Comparison of ENCODE assay signal across 24 cellular contexts in the genomic region with DNA sequence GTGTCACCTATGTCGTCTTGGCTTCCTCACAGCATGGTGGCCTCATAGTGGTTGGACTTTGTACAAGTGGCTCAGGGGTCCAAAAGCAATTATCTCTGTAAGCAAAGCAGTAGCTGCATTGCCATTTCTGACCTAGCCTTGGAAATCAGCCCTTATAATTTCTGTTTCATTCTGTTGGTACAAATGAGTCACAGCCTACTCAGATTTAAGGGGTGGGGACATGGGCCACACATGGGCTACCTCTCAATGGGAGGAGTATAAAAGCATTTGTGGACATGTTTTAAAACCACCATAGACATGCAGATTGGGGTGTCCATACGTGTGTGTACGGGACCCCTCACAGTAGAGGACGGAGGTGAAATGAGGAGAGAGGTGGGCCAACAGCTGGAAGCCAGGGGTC. TPM values are rescaled to one million over a fixed set of nuclear protein-coding genes. Genes with fewer than 3 reads are reported as not detected.
DNase-seq lines count a peak whose midpoint lies in the region; ATAC-seq, FAIRE-seq and TF ChIP-seq lines count a peak whose summit lies in the region.
"Had no signal": no experiment of that assay in that cellular context is flagged by ENCODE, and none has a peak within 500 bp of the region (broad histone marks: within the 10 kb centered on the region; RNA-seq: fewer than 3 reads in every experiment).

No MANE protein-coding gene starts in this region.

- TF ChIP-seq CTCF in IMR-90 (conservative IDR thresholded peaks at IDR 0.05; ENCODE audit: low read depth, low read length) (no peak), mammary epithelial cell (conservative IDR thresholded peaks at IDR 0.05 in 1 of 2, IDR thresholded peaks at IDR 0.05 in 1 of 2; ENCODE audit: extremely low read depth in 1 of 2, insufficient read depth in 1 of 2, low read depth in 1 of 2, low read length in 2 of 2) (no peak), keratinocyte (optimal IDR thresholded peaks at IDR 0.05 in 1 of 3, IDR thresholded peaks at IDR 0.05 in 1 of 3, conservative IDR thresholded peaks at IDR 0.05 in 1 of 3; ENCODE audit: extremely low read depth in 1 of 3, insufficient read depth in 2 of 3, low read length in 3 of 3) (no peak)

- H2BK5ac ChIP-seq in IMR-90 (ENCODE audit: low read depth, low read length, poor library complexity, severe bottlenecking) = peak overlapping the region; percentile 72

- peak overlapping the region in 1 of 2 experiments; percentile 66; a peak in 1 of 4 replicates for H4K8ac ChIP-seq in IMR-90 (ENCODE audit: low read depth in 2 of 2, low read length in 2 of 2)

- H3K4ac ChIP-seq in IMR-90 (ENCODE audit: low read depth, low read length) = no peak overlapping the region

- TF ChIP-seq RAD21 in IMR-90 (IDR thresholded peaks at IDR 0.05; ENCODE audit: low read length) = no peak

- H3K9me3 ChIP-seq in IMR-90 (ENCODE audit: control insufficient read depth, insufficient read depth, low read length) = peaks cover 3% of the 10 kb centered on the region; the same call in 1 of the 2 replicates
- no peaks in the 10 kb centered on the region for H3K9me3 ChIP-seq in mammary epithelial cell (replicated peaks; ENCODE audit: insufficient read depth, low read length)
- no peaks in the 10 kb centered on the region for H3K9me3 ChIP-seq in keratinocyte (ENCODE audit: control insufficient read depth, low read depth, low read length)
- no peaks in the 10 kb centered on the region for H3K9me3 ChIP-seq in SJCRH30 (replicated peaks)
- H3K9me3 ChIP-seq: prostate gland, testis had no signal

- no peak overlapping the region for H3K9ac ChIP-seq in IMR-90 (ENCODE audit: low read depth, low read length)
- no peak overlapping the region for H3K9ac ChIP-seq in mammary epithelial cell (ENCODE audit: insufficient read depth, low read length)
- no peak overlapping the region for H3K9ac ChIP-seq in keratinocyte (ENCODE audit: control insufficient read depth, extremely low read depth, insufficient read depth, low read length)
- H3K9ac ChIP-seq: neural progenitor cell had no signal

- intact Hi-C loops in IMR-90 (cut with micrococcal nuclease) (no loop called here), mammary epithelial cell (cut with micrococcal nuclease) (loop anchor here (2.0 kb wide), 1 partner anchor 17 kb away; no protein-coding TSS in a partner anchor)

- CTCF ChIA-PET in IMR-90 (lab: Yijun Ruan, JAX) (no interaction called here), mammary epithelial cell (lab: Charles Lee; ENCODE audit: low non-redundant PET) (interaction anchor here (0.6 kb wide), 1 partner anchor 27 kb away, joined by 4 read pairs; no protein-coding TSS in a partner anchor)

- no peak overlapping the region; the same call in 1 of the 2 replicates for H2BK20ac ChIP-seq in IMR-90 (ENCODE audit: low read depth, low read length)

- peak overlapping the region; percentile 52 for H2AFZ ChIP-seq in IMR-90 (replicated peaks; ENCODE audit: low read length, poor library complexity)
- no peak overlapping the region for H2AFZ ChIP-seq in mammary epithelial cell (ENCODE audit: low read depth, low read length)
- no peak overlapping the region for H2AFZ ChIP-seq in keratinocyte (ENCODE audit: control insufficient read depth, low read length)
- H2AFZ ChIP-seq: neural progenitor cell had no signal

- H3K4me1 ChIP-seq in IMR-90 (ENCODE audit: control insufficient read depth, insufficient read depth, low read length) (peaks cover 24% of the 10 kb centered on the region), mammary epithelial cell (ENCODE audit: insufficient read depth, low read length) (peaks cover 25% of the 10 kb centered on the region), keratinocyte (ENCODE audit: control insufficient read depth, extremely low read depth, insufficient read depth, low read length) (peaks cover 14% of the 10 kb centered on the region), SJCRH30 (peaks cover 18% of the 10 kb centered on the region)
- H3K4me1 ChIP-seq: neural progenitor cell, prostate gland, testis had no signal

- H3K27ac ChIP-seq in IMR-90 (ENCODE audit: insufficient read depth, low read length) (no peak overlapping the region), mammary epithelial cell (ENCODE audit: insufficient read depth, low read depth, low read length) (no peak overlapping the region), keratinocyte (ENCODE audit: control insufficient read depth, insufficient read depth, low read length) (no peak overlapping the region), SJCRH30 (no peak overlapping the region)
- H3K27ac ChIP-seq: neural progenitor cell, prostate gland, testis had no signal

- TF ChIP-seq POLR2A in IMR-90 (IDR thresholded peaks at IDR 0.05; ENCODE audit: low read depth, low read length) = no peak

- H3K4me3 ChIP-seq in IMR-90 (ENCODE audit: insufficient read depth, low read depth, low read length) (no peak overlapping the region), mammary epithelial cell (replicated peaks in 1 of 3; ENCODE audit: insufficient read depth in 1 of 3, low read depth in 2 of 3, low read length in 3 of 3) (no peak overlapping the region), keratinocyte (ENCODE audit: control insufficient read depth in 2 of 3, extremely low read depth in 1 of 3, insufficient read depth in 2 of 3, low read depth in 1 of 3, low read length in 3 of 3) (no peak overlapping the region), SJCRH30 (no peak overlapping the region)
- H3K4me3 ChIP-seq: lung, neural progenitor cell, prostate gland, testis had no signal

- H3K27me3 ChIP-seq in IMR-90 (ENCODE audit: control insufficient read depth, insufficient read depth, low read length) (no peaks in the 10 kb centered on the region; the same call in 1 of the 2 replicates), mammary epithelial cell (ENCODE audit: insufficient read depth, low read length) (no peaks in the 10 kb centered on the region), keratinocyte (ENCODE audit: control insufficient read depth, extremely low read depth, insufficient read depth, low read length) (no peaks in the 10 kb centered on the region), SJCRH30 (no peaks in the 10 kb centered on the region)
- H3K27me3 ChIP-seq: neural progenitor cell, testis had no signal

- POLR2A ChIA-PET in IMR-90 (lab: Charles Lee; ENCODE audit: unreplicated experiment) = no interaction called here

- H3K9me1 ChIP-seq in IMR-90 (ENCODE audit: insufficient read depth, low read length) = peaks cover 17% of the 10 kb centered on the region
- no peaks in the 10 kb centered on the region for H3K9me1 ChIP-seq in keratinocyte (ENCODE audit: control insufficient read depth, extremely low read depth, insufficient read depth, low read length)

- 0 out of 2 replicates have a peak overlapping the region, but pooled peaks have one; percentile 22 for H3K14ac ChIP-seq in IMR-90 (replicated peaks; ENCODE audit: low read depth, low read length)

- peak overlapping the region; percentile 70; the same call in 1 of the 2 replicates for H3K18ac ChIP-seq in IMR-90 (ENCODE audit: low read depth, low read length)

- H3K79me2 ChIP-seq in mammary epithelial cell (ENCODE audit: insufficient read depth, low read length) (no peaks in the 10 kb centered on the region), keratinocyte (ENCODE audit: control insufficient read depth, insufficient read depth, low read length) (no peaks in the 10 kb centered on the region)

- H2BK15ac ChIP-seq in IMR-90 (ENCODE audit: low read depth, low read length) = peak overlapping the region; percentile 36; the same call in 1 of the 3 replicates

- H4K20me1 ChIP-seq in IMR-90 (ENCODE audit: insufficient read depth, low read length) (no peaks in the 10 kb centered on the region), mammary epithelial cell (ENCODE audit: insufficient read depth, low read length) (no peaks in the 10 kb centered on the region), keratinocyte (ENCODE audit: control insufficient read depth, extremely low read depth, insufficient read depth, low read length) (no peaks in the 10 kb centered on the region)

- H2AK5ac ChIP-seq in IMR-90 (ENCODE audit: low read depth, low read length) = peak overlapping the region; percentile 96

- FAIRE-seq in keratinocyte (lab: Jason Lieb, UNC) = peak; percentile 68
- no peak for FAIRE-seq in urothelium cell line (lab: Jason Lieb, UNC)
- FAIRE-seq: GM12891, small intestine had no signal

- dilution Hi-C loops in IMR-90 (cut with HindIII; ENCODE audit: low sequenced_read_pairs, unreplicated experiment) = no loop called here
- dilution Hi-C loops in mammary epithelial cell (cut with HindIII; ENCODE audit: low sequenced_read_pairs) = no loop called here
- dilution Hi-C loops in keratinocyte (cut with MboI; ENCODE audit: extremely low pct_ligation_motif_present, low sequenced_read_pairs) = no loop called here

- ATAC-seq in IMR-90 (ENCODE audit: low read depth) (peak; percentile 36; the same call in 1 of the 2 replicates), HG03521 (IDR thresholded peaks at IDR 0.05; ENCODE audit: unreplicated experiment) (no peak)
- ATAC-seq: stimulated activated naive B cell treated with anti-CD40 and anti-IgM and Interleukin-4, amounts not matched to agents 10 μg/mL and 1 μg/mL and 100 μg/mL, for 72 hours had no signal

- H3K36me3 ChIP-seq in IMR-90 (ENCODE audit: control insufficient read depth, insufficient read depth, low read length) (no peaks in the 10 kb centered on the region), mammary epithelial cell (ENCODE audit: insufficient read depth, low read length) (no peaks in the 10 kb centered on the region), keratinocyte (ENCODE audit: control insufficient read depth in 2 of 2, extremely low read depth in 1 of 2, insufficient read depth in 2 of 2, low read length in 2 of 2) (no peaks in the 10 kb centered on the region), SJCRH30 (no peaks in the 10 kb centered on the region)
- H3K36me3 ChIP-seq: neural progenitor cell, prostate gland had no signal

- H3K4me2 ChIP-seq in IMR-90 (ENCODE audit: low read depth, low read length) = no peak overlapping the region; the same call in 1 of the 2 replicates
- H3K4me2 ChIP-seq in mammary epithelial cell (ENCODE audit: insufficient read depth, low read depth, low read length) = peak overlapping the region; percentile 22
- peak overlapping the region; percentile 42 for H3K4me2 ChIP-seq in keratinocyte (ENCODE audit: control insufficient read depth, extremely low read depth, insufficient read depth, low read depth, low read length)
- H3K4me2 ChIP-seq: neural progenitor cell had no signal

- peak overlapping the region; percentile 76; the same call in 1 of the 2 replicates for H4K5ac ChIP-seq in IMR-90 (ENCODE audit: low read depth, low read length)

- H2BK120ac ChIP-seq in IMR-90 (ENCODE audit: low read depth, low read length) = no peak overlapping the region; the same call in 1 of the 2 replicates

- peak; percentile 45 for DNase-seq in AG20443 (ENCODE audit: low spot score)
- DNase-seq in IMR-90 = peak; percentile 66
- peak; percentile 59 for DNase-seq in mammary epithelial cell
- DNase-seq in keratinocyte (ENCODE audit: low read depth, low spot score) = no peak
- DNase-seq in SJCRH30 = no peak
- no peak for DNase-seq in urothelium cell line (ENCODE audit: low spot score)
- DNase-seq in NCI-H345 treated with DMSO at 0.1 percent for 48 hours (lab: John Stamatoyannopoulos, UW; ENCODE audit: unreplicated experiment) = no peak
- DNase-seq: activated CD4-positive, alpha-beta T cell treated with anti-CD3 and anti-CD28 coated beads, Interleukin-2, amount 10 ng/mL, durations not matched to agents 24 days and 14 days; cortex of kidney; foreskin melanocyte; islet precursor cell; NCI-H1092; NCI-H1930; NCI-H226; NCI-H774; small intestine; stimulated activated CD4-positive, alpha-beta T cell treated with anti-CD3 and anti-CD28 coated beads, Interleukin-2, amount 100 ng/mL, for 48 hours; stimulated activated naive B cell treated with anti-CD40 and anti-IgM and Interleukin-4, amounts not matched to agents 10 μg/mL and 1 μg/mL and 100 μg/mL, for 72 hours; testis had no signal

- peak overlapping the region; percentile 42; the same call in 1 of the 2 replicates for H4K91ac ChIP-seq in IMR-90 (ENCODE audit: insufficient read depth, low read depth, low read length)

- in situ Hi-C loops in IMR-90 (cut with MboI; ENCODE audit: low sequenced_read_pairs) = no loop called here
- in situ Hi-C loops in mammary epithelial cell (cut with MboI; ENCODE audit: low sequenced_read_pairs in 2 of 2) = no loop called here

- no TSS peak for BruUV-seq in IMR-90 (replicated peaks; lab: Mats Ljungman, UMichigan)
- BruUV-seq in mammary epithelial cell (replicated peaks; lab: Mats Ljungman, UMichigan) = no TSS peak

- H3K56ac ChIP-seq in IMR-90 (ENCODE audit: extremely low read depth, insufficient read depth, low read length) = no peak overlapping the region

- H2AK9ac ChIP-seq in IMR-90 (replicated peaks; ENCODE audit: low read depth, low read length, poor library complexity) = peak overlapping the region; percentile 51

- no peak overlapping the region for H3K23ac ChIP-seq in IMR-90 (ENCODE audit: low read depth, low read length)

- 100% methylated on average over 1 of the region's 4 CpGs; no CpG with 5 or more reads in 1 of the 2 experiments for WGBS in IMR-90 (ENCODE audit: extremely low coverage in 2 of 2, insufficient read length in 1 of 2), 2 experiments
- 92% methylated on average over 3 of the region's 4 CpGs for WGBS in mammary epithelial cell (ENCODE audit: low coverage, missing lambda C conversion rate)

- H3K79me1 ChIP-seq in IMR-90 (ENCODE audit: low read depth in 1 of 2, low read length in 2 of 2) = no peaks in the 10 kb centered on the region

RNA-seq across cellular contexts. Expression of a gene that starts 41.6 kb away (rescaled TPM):
- total RNA-seq in IMR-90 (2012; rRNA removed) = not detected in 2 replicates
- polyA plus RNA-seq in IMR-90 (2012; rRNA removed) = 0.37 and 0.80 TPM in 2 replicates
- 0.95 and 2.3 TPM in 2 replicates for polyA plus RNA-seq in IMR-90 (2012; cell fraction: cytosol; rRNA removed)
- 0.64 and 0.66 TPM in 2 replicates for polyA plus RNA-seq in IMR-90 (2012; cell fraction: nucleus; rRNA removed; ENCODE audit: low replicate concordance)
- not detected for total RNA-seq in mammary epithelial cell
- polyA plus RNA-seq in mammary epithelial cell = not detected
- not detected for polyA minus RNA-seq in mammary epithelial cell
- polyA plus RNA-seq in keratinocyte = not detected in 3 replicates
- polyA plus RNA-seq in keratinocyte (2011; ENCODE audit: low read depth) = not detected
- not detected in 2 replicates for polyA plus RNA-seq in keratinocyte (2011; cell fraction: cytosol; rRNA removed)
- not detected in 2 replicates for polyA plus RNA-seq in keratinocyte (2011; cell fraction: nucleus; rRNA removed)
- not detected in 2 replicates for polyA plus RNA-seq in keratinocyte (2012; ENCODE audit: low replicate concordance)
- not detected in 3 replicates for polyA minus RNA-seq in keratinocyte
- polyA minus RNA-seq in keratinocyte (2011; cell fraction: cytosol; rRNA and poly(A)+ RNA removed) = not detected
- polyA minus RNA-seq in keratinocyte (2011; cell fraction: nucleus; rRNA and poly(A)+ RNA removed) = not detected in 2 replicates
- total RNA-seq in SJCRH30 (2014; rRNA removed; shearing (Covaris generic)) = not detected in 2 replicates
- total RNA-seq: activated CD4-positive, alpha-beta T cell treated with anti-CD3 and anti-CD28 coated beads, Interleukin-2, amount 10 ng/mL, durations not matched to agents 24 days and 14 days had no signal

RNA-seq across cellular contexts. Expression of a gene that starts 59.0 kb away (rescaled TPM):
- 23.3 and 28.1 TPM in 2 replicates for total RNA-seq in IMR-90 (2012; rRNA removed)
- 3.0 and 3.6 TPM in 2 replicates for polyA plus RNA-seq in IMR-90 (2012; rRNA removed)
- polyA plus RNA-seq in IMR-90 (2012; cell fraction: cytosol; rRNA removed) = 0.73 and 0.82 TPM in 2 replicates
- 1.2 and 7.6 TPM in 2 replicates for polyA plus RNA-seq in IMR-90 (2012; cell fraction: nucleus; rRNA removed; ENCODE audit: low replicate concordance)
- 10 to 100 TPM; 17.2 to 18.7 TPM for total RNA-seq in mammary epithelial cell
- 5.3 TPM for polyA plus RNA-seq in mammary epithelial cell
- polyA minus RNA-seq in mammary epithelial cell = 17.7 TPM
- polyA plus RNA-seq in keratinocyte = 6.2 to 9.2 TPM (median 8.9 TPM) in 3 replicates
- polyA plus RNA-seq in keratinocyte (2011; ENCODE audit: low read depth) = 2.3 TPM
- 3.3 and 5.4 TPM in 2 replicates for polyA plus RNA-seq in keratinocyte (2011; cell fraction: cytosol; rRNA removed)
- polyA plus RNA-seq in keratinocyte (2011; cell fraction: nucleus; rRNA removed) = 9.4 and 10.9 TPM in 2 replicates
- polyA plus RNA-seq in keratinocyte (2012; ENCODE audit: low replicate concordance) = 3.5 and 6.3 TPM in 2 replicates
- polyA minus RNA-seq in keratinocyte = 7.4 to 29.1 TPM (median 21.0 TPM) in 3 replicates
- polyA minus RNA-seq in keratinocyte (2011; cell fraction: cytosol; rRNA and poly(A)+ RNA removed) = 10.0 TPM
- 19.2 and 36.7 TPM in 2 replicates for polyA minus RNA-seq in keratinocyte (2011; cell fraction: nucleus; rRNA and poly(A)+ RNA removed)
- 16.0 and 17.8 TPM in 2 replicates for total RNA-seq in SJCRH30 (2014; rRNA removed; shearing (Covaris generic))

Comparison
In these comparisons a context has a peak if more than half of its experiments do, and no peak if none do; other contexts are left out.
1. DNase-seq: peak in AG20443 (single experiment), IMR-90 (single experiment) and mammary epithelial cell (single experiment); none in keratinocyte (single experiment), SJCRH30 (0 of 2), urothelium cell line (single experiment) and NCI-H345 treated with DMSO at 0.1 percent for 48 hours (single experiment).